In genomic region chr7:55504093-55504859, GRCh38 we compare ENCODE assay signal across 1 cellular context.
TF ChIP-seq lines count a peak whose summit lies in the region.

No MANE protein-coding gene starts in this region.

TF ChIP-seq in SK-N-SH treated with all-trans-retinoic acid at 6 μM for 48 hours, 23 proteins besides CTCF, POLR2A, EP300 and RAD21 (continued from another document):
- no peak for TF ChIP-seq CSRNP3 (CRISPR knock-in tag; IDR thresholded peaks at IDR 0.05)
- TF ChIP-seq TOX (CRISPR knock-in tag; IDR thresholded peaks at IDR 0.05; ENCODE audit: borderline replicate concordance) = no peak
- no peak for TF ChIP-seq ZC3H10 (CRISPR knock-in tag; IDR thresholded peaks at IDR 0.05)
